8 cellular contexts compared by ENCODE assay signal in the genomic region with DNA sequence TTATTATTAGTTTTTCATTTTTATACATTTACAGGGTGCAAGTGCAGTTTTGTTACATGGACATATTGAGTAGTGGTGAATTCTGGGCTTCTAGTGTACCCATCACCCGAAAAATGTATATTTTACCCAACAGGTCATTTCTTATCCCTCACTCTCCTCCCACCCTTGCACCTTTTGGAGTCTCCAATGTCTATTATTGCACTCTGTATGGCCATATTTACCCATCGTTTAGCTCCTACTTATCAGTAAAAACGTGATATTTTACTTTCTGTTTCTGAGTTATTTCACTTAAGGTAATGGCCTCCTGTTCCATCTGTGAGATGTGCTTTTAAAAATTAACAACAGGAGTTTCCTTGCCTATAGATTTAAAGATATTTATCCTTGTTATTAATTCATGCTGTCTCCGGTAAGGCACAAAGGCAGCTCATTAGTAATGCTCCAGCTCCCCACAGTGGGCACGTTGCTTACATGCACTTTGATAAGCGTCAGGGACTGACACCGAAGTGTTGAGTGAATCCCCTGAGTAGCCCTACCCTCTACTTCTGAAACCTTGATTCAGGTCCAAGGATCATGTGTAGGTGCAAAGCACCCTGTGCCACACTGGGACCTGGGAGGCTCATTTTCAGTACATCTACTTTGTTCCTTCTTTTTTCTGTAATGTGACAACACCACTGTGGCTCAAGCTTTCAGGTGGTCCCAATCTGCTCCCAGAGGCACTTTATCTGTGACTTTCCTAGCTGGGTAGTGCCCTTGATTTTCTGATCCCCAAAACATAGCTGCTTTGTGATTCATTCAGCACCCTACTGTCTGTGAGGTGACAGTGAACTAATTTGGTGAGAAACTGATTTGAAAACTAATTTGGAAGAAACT. TPM values are rescaled to one million over a fixed set of nuclear protein-coding genes. Genes with fewer than 3 reads are reported as not detected.
DNase-seq lines count a peak whose midpoint lies in the region; ATAC-seq lines count a peak whose summit lies in the region.

No MANE protein-coding gene starts in this region.

- peak; percentile 92 for ATAC-seq in GM18909 (IDR thresholded peaks at IDR 0.05; ENCODE audit: poor library complexity, unreplicated experiment)
- peak; percentile 76 for ATAC-seq in HG03064 (IDR thresholded peaks at IDR 0.05; ENCODE audit: low read depth, unreplicated experiment)

- peak; percentile 40 for DNase-seq in COLO829 (ENCODE audit: low spot score)
- DNase-seq in NCI-H2081 (lab: John Stamatoyannopoulos, UW), result peak; percentile 72 to 82
- peak; percentile 17 to 32 for DNase-seq in activated CD4-positive, alpha-beta T cell treated with anti-CD3 and anti-CD28 coated beads, Interleukin-2, amount 50 U/mL, for 48 hours
- DNase-seq in foreskin melanocyte, result peak; percentile 35
- DNase-seq in pulmonary artery endothelial cell (ENCODE audit: low read depth, low spot score), result peak; percentile 35
- DNase-seq in occipital lobe (lab: John Stamatoyannopoulos, UW), result no peak

RNA-seq across cellular contexts. Expression of gene HYAL4, which starts 27.3 kb away (rescaled TPM):
- total RNA-seq in pulmonary artery endothelial cell (0.20 TPM in 1 of 2 replicates, not detected in the other), occipital lobe (not detected)

RNA-seq across cellular contexts. Expression of gene SPAM1, which starts 52.8 kb away (rescaled TPM):
- total RNA-seq in pulmonary artery endothelial cell (not detected in 2 replicates), occipital lobe (not detected)
